In genomic region chr11:108008656-108009496, GRCh38 we compare ENCODE assay signal across 1 cellular context.
TF ChIP-seq lines count a peak whose summit lies in the region.

TSS of gene CUL5 (plus strand) at chr11:108008898. CDS start at chr11:108009349, 451 bp downstream.

TF ChIP-seq in HepG2, 621 proteins besides CTCF, POLR2A, EP300 and RAD21 (continued from another document and continues in another):
- TF ChIP-seq, protein P1, sequence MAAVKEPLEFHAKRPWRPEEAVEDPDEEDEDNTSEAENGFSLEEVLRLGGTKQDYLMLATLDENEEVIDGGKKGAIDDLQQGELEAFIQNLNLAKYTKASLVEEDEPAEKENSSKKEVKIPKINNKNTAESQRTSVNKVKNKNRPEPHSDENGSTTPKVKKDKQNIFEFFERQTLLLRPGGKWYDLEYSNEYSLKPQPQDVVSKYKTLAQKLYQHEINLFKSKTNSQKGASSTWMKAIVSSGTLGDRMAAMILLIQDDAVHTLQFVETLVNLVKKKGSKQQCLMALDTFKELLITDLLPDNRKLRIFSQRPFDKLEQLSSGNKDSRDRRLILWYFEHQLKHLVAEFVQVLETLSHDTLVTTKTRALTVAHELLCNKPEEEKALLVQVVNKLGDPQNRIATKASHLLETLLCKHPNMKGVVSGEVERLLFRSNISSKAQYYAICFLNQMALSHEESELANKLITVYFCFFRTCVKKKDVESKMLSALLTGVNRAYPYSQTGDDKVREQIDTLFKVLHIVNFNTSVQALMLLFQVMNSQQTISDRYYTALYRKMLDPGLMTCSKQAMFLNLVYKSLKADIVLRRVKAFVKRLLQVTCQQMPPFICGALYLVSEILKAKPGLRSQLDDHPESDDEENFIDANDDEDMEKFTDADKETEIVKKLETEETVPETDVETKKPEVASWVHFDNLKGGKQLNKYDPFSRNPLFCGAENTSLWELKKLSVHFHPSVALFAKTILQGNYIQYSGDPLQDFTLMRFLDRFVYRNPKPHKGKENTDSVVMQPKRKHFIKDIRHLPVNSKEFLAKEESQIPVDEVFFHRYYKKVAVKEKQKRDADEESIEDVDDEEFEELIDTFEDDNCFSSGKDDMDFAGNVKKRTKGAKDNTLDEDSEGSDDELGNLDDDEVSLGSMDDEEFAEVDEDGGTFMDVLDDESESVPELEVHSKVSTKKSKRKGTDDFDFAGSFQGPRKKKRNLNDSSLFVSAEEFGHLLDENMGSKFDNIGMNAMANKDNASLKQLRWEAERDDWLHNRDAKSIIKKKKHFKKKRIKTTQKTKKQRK (IDR thresholded peaks at IDR 0.05; ENCODE audit: low read length), result no peak
- no peak for TF ChIP-seq ETV6 (CRISPR knock-in tag; conservative IDR thresholded peaks at IDR 0.05)
- no peak for TF ChIP-seq ZNF24 (IDR thresholded peaks at IDR 0.05)
- peak; percentile 79 for TF ChIP-seq DR1 (CRISPR knock-in tag; IDR thresholded peaks at IDR 0.05)
- TF ChIP-seq TOPORS (CRISPR knock-in tag; IDR thresholded peaks at IDR 0.05), result no peak; the same call in 1 of the 2 replicates
- TF ChIP-seq, protein P2, sequence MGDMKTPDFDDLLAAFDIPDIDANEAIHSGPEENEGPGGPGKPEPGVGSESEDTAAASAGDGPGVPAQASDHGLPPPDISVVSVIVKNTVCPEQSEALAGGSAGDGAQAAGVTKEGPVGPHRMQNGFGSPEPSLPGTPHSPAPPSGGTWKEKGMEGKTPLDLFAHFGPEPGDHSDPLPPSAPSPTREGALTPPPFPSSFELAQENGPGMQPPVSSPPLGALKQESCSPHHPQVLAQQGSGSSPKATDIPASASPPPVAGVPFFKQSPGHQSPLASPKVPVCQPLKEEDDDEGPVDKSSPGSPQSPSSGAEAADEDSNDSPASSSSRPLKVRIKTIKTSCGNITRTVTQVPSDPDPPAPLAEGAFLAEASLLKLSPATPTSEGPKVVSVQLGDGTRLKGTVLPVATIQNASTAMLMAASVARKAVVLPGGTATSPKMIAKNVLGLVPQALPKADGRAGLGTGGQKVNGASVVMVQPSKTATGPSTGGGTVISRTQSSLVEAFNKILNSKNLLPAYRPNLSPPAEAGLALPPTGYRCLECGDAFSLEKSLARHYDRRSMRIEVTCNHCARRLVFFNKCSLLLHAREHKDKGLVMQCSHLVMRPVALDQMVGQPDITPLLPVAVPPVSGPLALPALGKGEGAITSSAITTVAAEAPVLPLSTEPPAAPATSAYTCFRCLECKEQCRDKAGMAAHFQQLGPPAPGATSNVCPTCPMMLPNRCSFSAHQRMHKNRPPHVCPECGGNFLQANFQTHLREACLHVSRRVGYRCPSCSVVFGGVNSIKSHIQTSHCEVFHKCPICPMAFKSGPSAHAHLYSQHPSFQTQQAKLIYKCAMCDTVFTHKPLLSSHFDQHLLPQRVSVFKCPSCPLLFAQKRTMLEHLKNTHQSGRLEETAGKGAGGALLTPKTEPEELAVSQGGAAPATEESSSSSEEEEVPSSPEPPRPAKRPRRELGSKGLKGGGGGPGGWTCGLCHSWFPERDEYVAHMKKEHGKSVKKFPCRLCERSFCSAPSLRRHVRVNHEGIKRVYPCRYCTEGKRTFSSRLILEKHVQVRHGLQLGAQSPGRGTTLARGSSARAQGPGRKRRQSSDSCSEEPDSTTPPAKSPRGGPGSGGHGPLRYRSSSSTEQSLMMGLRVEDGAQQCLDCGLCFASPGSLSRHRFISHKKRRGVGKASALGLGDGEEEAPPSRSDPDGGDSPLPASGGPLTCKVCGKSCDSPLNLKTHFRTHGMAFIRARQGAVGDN (CRISPR knock-in tag; IDR thresholded peaks at IDR 0.05), result peak; percentile 97
- TF ChIP-seq ZBTB37 (CRISPR knock-in tag; IDR thresholded peaks at IDR 0.05), result no peak
- 0 out of 2 replicates have a peak, but pooled peaks have one; percentile 18 for TF ChIP-seq NFATC3 (CRISPR knock-in tag; IDR thresholded peaks at IDR 0.05)
- no peak; the same call in 1 of the 2 replicates for TF ChIP-seq ZFP41 (CRISPR knock-in tag; IDR thresholded peaks at IDR 0.05; ENCODE audit: borderline replicate concordance)
- TF ChIP-seq ZFP1 (CRISPR knock-in tag; IDR thresholded peaks at IDR 0.05), result no peak
- peak; percentile 96 for TF ChIP-seq BHLHE40 (IDR thresholded peaks at IDR 0.05; ENCODE audit: low read length)
- TF ChIP-seq NONO (IDR thresholded peaks at IDR 0.05), result no peak
- peak; percentile 89 for TF ChIP-seq NONO (CRISPR knock-in tag; conservative IDR thresholded peaks at IDR 0.05)
- TF ChIP-seq ZBTB3 (CRISPR knock-in tag; IDR thresholded peaks at IDR 0.05; ENCODE audit: borderline replicate concordance, low read depth), result 0 out of 2 replicates have a peak, but pooled peaks have one; percentile 25
- no peak for TF ChIP-seq ADNP (CRISPR knock-in tag; IDR thresholded peaks at IDR 0.05)
- TF ChIP-seq PAXIP1 (CRISPR knock-in tag; conservative IDR thresholded peaks at IDR 0.05), result peak; percentile 48
- 0 out of 2 replicates have a peak, but pooled peaks have one; percentile 70 for TF ChIP-seq ZNF446 (CRISPR knock-in tag; IDR thresholded peaks at IDR 0.05)
- TF ChIP-seq TARDBP (CRISPR knock-in tag; IDR thresholded peaks at IDR 0.05), result peak; percentile 72; the same call in 1 of the 2 replicates
- TF ChIP-seq NR2F6 (IDR thresholded peaks at IDR 0.05), result no peak
- peak; percentile 7; the same call in 1 of the 2 replicates for TF ChIP-seq NR2F6 (CRISPR knock-in tag; IDR thresholded peaks at IDR 0.05)
- TF ChIP-seq ZNF225 (CRISPR knock-in tag; IDR thresholded peaks at IDR 0.05), result peak; percentile 72; the same call in 1 of the 2 replicates
- TF ChIP-seq PTBP1 (IDR thresholded peaks at IDR 0.05; ENCODE audit: low read depth, low read length, poor library complexity, severe bottlenecking), result no peak
- TF ChIP-seq, protein P3, sequence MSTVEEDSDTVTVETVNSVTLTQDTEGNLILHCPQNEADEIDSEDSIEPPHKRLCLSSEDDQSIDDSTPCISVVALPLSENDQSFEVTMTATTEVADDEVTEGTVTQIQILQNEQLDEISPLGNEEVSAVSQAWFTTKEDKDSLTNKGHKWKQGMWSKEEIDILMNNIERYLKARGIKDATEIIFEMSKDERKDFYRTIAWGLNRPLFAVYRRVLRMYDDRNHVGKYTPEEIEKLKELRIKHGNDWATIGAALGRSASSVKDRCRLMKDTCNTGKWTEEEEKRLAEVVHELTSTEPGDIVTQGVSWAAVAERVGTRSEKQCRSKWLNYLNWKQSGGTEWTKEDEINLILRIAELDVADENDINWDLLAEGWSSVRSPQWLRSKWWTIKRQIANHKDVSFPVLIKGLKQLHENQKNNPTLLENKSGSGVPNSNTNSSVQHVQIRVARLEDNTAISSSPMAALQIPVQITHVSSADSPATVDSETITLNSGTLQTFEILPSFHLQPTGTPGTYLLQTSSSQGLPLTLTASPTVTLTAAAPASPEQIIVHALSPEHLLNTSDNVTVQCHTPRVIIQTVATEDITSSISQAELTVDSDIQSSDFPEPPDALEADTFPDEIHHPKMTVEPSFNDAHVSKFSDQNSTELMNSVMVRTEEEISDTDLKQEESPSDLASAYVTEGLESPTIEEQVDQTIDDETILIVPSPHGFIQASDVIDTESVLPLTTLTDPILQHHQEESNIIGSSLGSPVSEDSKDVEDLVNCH (CRISPR knock-in tag; IDR thresholded peaks at IDR 0.05), result no peak
- no peak for TF ChIP-seq ZNF431 (CRISPR knock-in tag; IDR thresholded peaks at IDR 0.05; ENCODE audit: borderline replicate concordance, low read depth)
- TF ChIP-seq E2F1 (CRISPR knock-in tag; IDR thresholded peaks at IDR 0.05), result peak; percentile 32
- TF ChIP-seq ZNF746 (CRISPR knock-in tag; IDR thresholded peaks at IDR 0.05), result 0 out of 2 replicates have a peak, but pooled peaks have one; percentile 79
- TF ChIP-seq GMEB2 (CRISPR knock-in tag; IDR thresholded peaks at IDR 0.05; ENCODE audit: low read depth), result no peak
- TF ChIP-seq ZNF101 (CRISPR knock-in tag; IDR thresholded peaks at IDR 0.05; ENCODE audit: borderline replicate concordance, low read depth), result 0 out of 2 replicates have a peak, but pooled peaks have one; percentile 75
- TF ChIP-seq MTERF4 (CRISPR knock-in tag; IDR thresholded peaks at IDR 0.05), result peak; percentile 73; the same call in 1 of the 2 replicates
- peak; percentile 94 for TF ChIP-seq TAF1 (CRISPR knock-in tag; IDR thresholded peaks at IDR 0.05)
- TF ChIP-seq SRY (CRISPR knock-in tag; IDR thresholded peaks at IDR 0.05), result peak; percentile 99
- peak; percentile 93; the same call in 1 of the 2 replicates for TF ChIP-seq ARNT2 (CRISPR knock-in tag; IDR thresholded peaks at IDR 0.05; ENCODE audit: low read depth)
- no peak for TF ChIP-seq ZNF44 (CRISPR knock-in tag; IDR thresholded peaks at IDR 0.05)
- TF ChIP-seq CCDC6 (CRISPR knock-in tag; IDR thresholded peaks at IDR 0.05), result 0 out of 2 replicates have a peak, but pooled peaks have one; percentile 11
- TF ChIP-seq, protein P4, sequence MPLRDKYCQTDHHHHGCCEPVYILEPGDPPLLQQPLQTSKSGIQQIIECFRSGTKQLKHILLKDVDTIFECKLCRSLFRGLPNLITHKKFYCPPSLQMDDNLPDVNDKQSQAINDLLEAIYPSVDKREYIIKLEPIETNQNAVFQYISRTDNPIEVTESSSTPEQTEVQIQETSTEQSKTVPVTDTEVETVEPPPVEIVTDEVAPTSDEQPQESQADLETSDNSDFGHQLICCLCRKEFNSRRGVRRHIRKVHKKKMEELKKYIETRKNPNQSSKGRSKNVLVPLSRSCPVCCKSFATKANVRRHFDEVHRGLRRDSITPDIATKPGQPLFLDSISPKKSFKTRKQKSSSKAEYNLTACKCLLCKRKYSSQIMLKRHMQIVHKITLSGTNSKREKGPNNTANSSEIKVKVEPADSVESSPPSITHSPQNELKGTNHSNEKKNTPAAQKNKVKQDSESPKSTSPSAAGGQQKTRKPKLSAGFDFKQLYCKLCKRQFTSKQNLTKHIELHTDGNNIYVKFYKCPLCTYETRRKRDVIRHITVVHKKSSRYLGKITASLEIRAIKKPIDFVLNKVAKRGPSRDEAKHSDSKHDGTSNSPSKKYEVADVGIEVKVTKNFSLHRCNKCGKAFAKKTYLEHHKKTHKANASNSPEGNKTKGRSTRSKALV (CRISPR knock-in tag; IDR thresholded peaks at IDR 0.05), result peak; percentile 33; the same call in 1 of the 2 replicates
- TF ChIP-seq AHR (CRISPR knock-in tag; IDR thresholded peaks at IDR 0.05), result peak; percentile 91; the same call in 1 of the 2 replicates
- TF ChIP-seq ATF1 (CRISPR knock-in tag; IDR thresholded peaks at IDR 0.05), result no peak
- TF ChIP-seq ZNF615 (CRISPR knock-in tag; IDR thresholded peaks at IDR 0.05; ENCODE audit: borderline replicate concordance), result peak; percentile 51; the same call in 1 of the 2 replicates
- TF ChIP-seq GFI1 (CRISPR knock-in tag; IDR thresholded peaks at IDR 0.05; ENCODE audit: borderline replicate concordance), result peak; percentile 22; the same call in 1 of the 2 replicates
- TF ChIP-seq ZFX (CRISPR knock-in tag; IDR thresholded peaks at IDR 0.05; ENCODE audit: low read depth), result peak; percentile 100
- no peak for TF ChIP-seq ZNF570 (CRISPR knock-in tag; IDR thresholded peaks at IDR 0.05; ENCODE audit: borderline replicate concordance)
